ENCODE assay signal across 29 cellular contexts in the genomic region with DNA sequence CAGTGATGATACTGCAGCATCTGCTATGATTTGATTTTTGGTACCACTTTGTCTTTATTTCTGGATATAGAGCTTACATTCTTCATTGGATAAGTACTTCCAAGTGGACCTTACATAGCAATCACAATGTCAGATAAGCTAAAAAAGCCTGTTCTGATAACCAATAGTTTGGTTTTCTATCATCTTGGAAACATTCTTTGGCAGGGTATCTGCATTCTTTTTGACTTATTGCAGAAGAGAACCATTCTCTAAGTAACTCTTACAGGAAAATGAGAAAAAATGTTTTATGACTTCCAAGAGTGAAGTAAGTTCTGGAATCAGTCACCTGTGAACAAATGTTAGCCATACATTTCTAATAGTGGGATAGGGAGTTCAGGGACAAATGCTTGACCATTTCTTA.
"Had no signal": no experiment of that assay in that cellular context is flagged by ENCODE, and none has a peak within 500 bp of the region (broad histone marks: within the 10 kb centered on the region; RNA-seq: fewer than 3 reads in every experiment).

No MANE protein-coding gene starts in this region.

- H3K27ac ChIP-seq: left ventricle myocardium inferior, ovary, skin epidermis, suprapubic skin, thoracic aorta, tibial artery, upper lobe of right lung had no signal

- H3K4me1 ChIP-seq: tibial artery, upper lobe of right lung had no signal

- H3K36me3 ChIP-seq: left ventricle myocardium inferior, ovary, suprapubic skin, thoracic aorta, tibial artery, upper lobe of right lung had no signal

- FAIRE-seq: urothelium cell line had no signal

- H3K9me3 Mint-ChIP-seq: stimulated activated naive CD8-positive, alpha-beta T cell treated with anti-CD3 and anti-CD28 coated beads, Interleukin-15, Interleukin-2, amounts not matched to agents 100 ng/mL and 50 ng/mL, for 24 hours had no signal

- ATAC-seq: mucosa of descending colon; naive thymus-derived CD4-positive, alpha-beta T cell; natural killer cell treated with Interleukin-12 subunit alpha and Interleukin-12 subunit beta and Interleukin-15 and Interleukin-18, amount 100 ng/mL, for 72 hours; right cardiac atrium; sciatic nerve; stimulated activated effector memory CD8-positive, alpha-beta T cell treated with anti-CD3 and anti-CD28 coated beads, Interleukin-12 subunit alpha, Interleukin-12 subunit beta, amount 100 ng/mL, for 72 hours; upper lobe of right lung had no signal

- H3K4me3 ChIP-seq: left ventricle myocardium inferior, lung, mucosa of descending colon, ovary, skin epidermis, suprapubic skin, thoracic aorta, tibial artery, upper lobe of right lung had no signal

- H3K27me3 ChIP-seq: ovary, suprapubic skin, tibial artery, upper lobe of right lung had no signal

- H3K36me3 Mint-ChIP-seq: immature natural killer cell; natural killer cell treated with Interleukin-12 subunit alpha and Interleukin-12 subunit beta and Interleukin-15 and Interleukin-18, amount 100 ng/mL, for 72 hours; stimulated activated effector memory CD8-positive, alpha-beta T cell treated with anti-CD3 and anti-CD28 coated beads, Interleukin-12 subunit alpha, Interleukin-12 subunit beta, amount 100 ng/mL, for 72 hours had no signal

- DNase-seq: hippocampal formation; immature natural killer cell; islet precursor cell; left ventricle myocardium inferior; mesendoderm; midbrain; mucosa of descending colon; naive thymus-derived CD4-positive, alpha-beta T cell; ovary; retina; right cardiac atrium; stimulated activated CD4-positive, alpha-beta T cell treated with anti-CD3 and anti-CD28 coated beads, Interleukin-12 subunit alpha, Interleukin-12 subunit beta, amount 100 ng/mL, for 4 hours; stimulated activated CD4-positive, alpha-beta T cell treated with anti-CD3 and anti-CD28 coated beads, Interleukin-15, amount 100 ng/mL, for 24 hours; stimulated activated CD4-positive, alpha-beta T cell treated with anti-CD3 and anti-CD28 coated beads, Interleukin-2, amount 100 ng/mL, for 24 hours; stimulated activated CD4-positive, alpha-beta T cell treated with anti-CD3 and anti-CD28 coated beads, Interleukin-4, amount 100 ng/mL, for 24 hours; stimulated activated naive CD4-positive, alpha-beta T cell; tibial artery; trophoblast cell; upper lobe of right lung had no signal

- H3K27ac Mint-ChIP-seq: immature natural killer cell; naive thymus-derived CD4-positive, alpha-beta T cell; natural killer cell treated with Interleukin-12 subunit alpha and Interleukin-12 subunit beta and Interleukin-15 and Interleukin-18, amount 100 ng/mL, for 72 hours; progenitor cell of endocrine pancreas; stimulated activated effector memory CD8-positive, alpha-beta T cell treated with anti-CD3 and anti-CD28 coated beads, Interleukin-12 subunit alpha, Interleukin-12 subunit beta, amount 100 ng/mL, for 72 hours; stimulated activated naive CD8-positive, alpha-beta T cell treated with anti-CD3 and anti-CD28 coated beads, Interleukin-15, Interleukin-2, amounts not matched to agents 100 ng/mL and 50 ng/mL, for 24 hours had no signal

- H3K9me3 ChIP-seq: ovary, suprapubic skin, thoracic aorta, tibial artery, upper lobe of right lung had no signal

- H3K4me1 Mint-ChIP-seq: immature natural killer cell; naive thymus-derived CD4-positive, alpha-beta T cell; stimulated activated effector memory CD8-positive, alpha-beta T cell treated with anti-CD3 and anti-CD28 coated beads, Interleukin-12 subunit alpha, Interleukin-12 subunit beta, amount 100 ng/mL, for 72 hours had no signal

- H3K27me3 Mint-ChIP-seq: naive thymus-derived CD4-positive, alpha-beta T cell; natural killer cell treated with Interleukin-12 subunit alpha and Interleukin-12 subunit beta and Interleukin-15 and Interleukin-18, amount 100 ng/mL, for 72 hours; progenitor cell of endocrine pancreas; stimulated activated naive CD8-positive, alpha-beta T cell treated with anti-CD3 and anti-CD28 coated beads, Interleukin-15, Interleukin-2, amounts not matched to agents 100 ng/mL and 50 ng/mL, for 24 hours had no signal

- H3K4me3 Mint-ChIP-seq: immature natural killer cell; naive thymus-derived CD4-positive, alpha-beta T cell; natural killer cell treated with Interleukin-12 subunit alpha and Interleukin-12 subunit beta and Interleukin-15 and Interleukin-18, amount 100 ng/mL, for 72 hours; stimulated activated effector memory CD8-positive, alpha-beta T cell treated with anti-CD3 and anti-CD28 coated beads, Interleukin-12 subunit alpha, Interleukin-12 subunit beta, amount 100 ng/mL, for 72 hours; stimulated activated naive CD8-positive, alpha-beta T cell treated with anti-CD3 and anti-CD28 coated beads, Interleukin-15, Interleukin-2, amounts not matched to agents 100 ng/mL and 50 ng/mL, for 24 hours had no signal
